Comparison of ENCODE assay signal across 25 cellular contexts in the genomic region with DNA sequence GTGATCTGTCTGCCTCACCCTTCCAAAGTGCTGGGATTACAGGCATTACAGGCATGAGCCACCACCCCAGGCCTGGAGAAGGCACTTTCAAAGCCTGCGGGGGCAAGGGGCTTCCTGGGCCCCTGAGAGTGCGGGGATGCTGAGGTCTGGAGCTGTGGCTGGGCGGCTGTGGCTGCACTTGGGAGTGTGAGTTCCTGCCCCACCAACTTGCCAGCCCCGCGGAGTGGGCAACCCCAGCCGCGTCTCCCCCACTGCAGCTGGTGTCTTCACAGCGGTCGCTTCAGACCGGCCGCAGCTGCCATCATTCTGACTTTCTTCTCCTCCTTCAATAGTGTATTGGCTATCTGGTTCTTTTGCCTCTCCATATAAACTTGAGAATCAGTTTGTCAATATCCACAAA. TPM values are rescaled to one million over a fixed set of nuclear protein-coding genes. Genes with fewer than 3 reads are reported as not detected.
"Had no signal": no experiment of that assay in that cellular context is flagged by ENCODE, and none has a peak within 500 bp of the region (broad histone marks: within the 10 kb centered on the region; RNA-seq: fewer than 3 reads in every experiment).

No MANE protein-coding gene starts in this region.

- H3K36me3 ChIP-seq: colonic mucosa, esophagus muscularis mucosa, esophagus squamous epithelium, gastrocnemius medialis, gastroesophageal sphincter, heart left ventricle, heart right ventricle had no signal

- H3K27ac ChIP-seq: colonic mucosa, coronary artery, dorsolateral prefrontal cortex, epithelial cell of prostate, esophagus muscularis mucosa, esophagus squamous epithelium, foreskin keratinocyte, gastrocnemius medialis, gastroesophageal sphincter, heart left ventricle, heart right ventricle had no signal

- H3K4me3 ChIP-seq: colonic mucosa, coronary artery, dorsolateral prefrontal cortex, esophagus muscularis mucosa, esophagus squamous epithelium, gastrocnemius medialis, gastroesophageal sphincter, heart left ventricle, heart right ventricle had no signal

- DNase-seq: colonic mucosa; cortex of kidney; dermis blood vessel endothelial cell; dorsolateral prefrontal cortex; effector CD4-positive, alpha-beta T cell; effector CD8-positive, alpha-beta T cell; effector memory CD4-positive, alpha-beta T cell; effector memory CD8-positive, alpha-beta T cell; endodermal cell; erythroblast; esophagus squamous epithelium; foreskin fibroblast; foreskin keratinocyte; foreskin melanocyte; gastrocnemius medialis; glutamatergic neuron; head of caudate nucleus; heart left ventricle; heart right ventricle had no signal

- H3K27me3 ChIP-seq: colonic mucosa had no signal

- H3K4me1 ChIP-seq: colonic mucosa, esophagus muscularis mucosa, esophagus squamous epithelium, foreskin keratinocyte, gastrocnemius medialis, gastroesophageal sphincter, heart left ventricle, heart right ventricle had no signal

- H3K9me3 ChIP-seq: colonic mucosa, gastrocnemius medialis, gastroesophageal sphincter had no signal

RNA-seq across cellular contexts. Expression of gene MOGAT2, which starts 38.1 kb away (rescaled TPM):
- polyA plus RNA-seq: endothelial cell of umbilical vein, fibroblast of lung, foreskin keratinocyte, heart right ventricle had no signal
